ENCODE assay signal across 1 cellular context in the genomic region with DNA sequence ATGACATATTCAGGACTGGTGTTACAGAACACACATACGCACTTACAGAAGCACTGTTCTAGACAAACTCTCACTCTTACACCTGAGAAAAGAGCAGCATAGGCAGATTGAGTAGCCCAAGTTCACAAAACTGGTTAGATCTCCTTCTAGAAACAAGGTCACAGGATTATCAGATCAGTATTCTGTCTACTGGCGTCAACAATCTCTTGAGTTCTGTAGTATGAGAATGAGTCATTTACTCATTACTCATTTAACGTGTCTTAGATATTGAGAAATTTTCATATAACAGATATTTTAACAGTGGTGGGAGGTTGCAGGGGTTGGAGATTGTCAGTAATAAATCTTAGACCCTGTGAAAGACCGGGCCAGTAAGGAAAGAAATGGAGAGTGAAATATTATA.
A peak's percentile ranks its signal among the peaks of the same experiment; 100 is the strongest.
TF ChIP-seq lines count a peak whose summit lies in the region.

No MANE protein-coding gene starts in this region.

TF ChIP-seq in K562, 482 proteins besides CTCF, POLR2A, EP300 and RAD21 (continued from another document):
- TF ChIP-seq, protein P1, sequence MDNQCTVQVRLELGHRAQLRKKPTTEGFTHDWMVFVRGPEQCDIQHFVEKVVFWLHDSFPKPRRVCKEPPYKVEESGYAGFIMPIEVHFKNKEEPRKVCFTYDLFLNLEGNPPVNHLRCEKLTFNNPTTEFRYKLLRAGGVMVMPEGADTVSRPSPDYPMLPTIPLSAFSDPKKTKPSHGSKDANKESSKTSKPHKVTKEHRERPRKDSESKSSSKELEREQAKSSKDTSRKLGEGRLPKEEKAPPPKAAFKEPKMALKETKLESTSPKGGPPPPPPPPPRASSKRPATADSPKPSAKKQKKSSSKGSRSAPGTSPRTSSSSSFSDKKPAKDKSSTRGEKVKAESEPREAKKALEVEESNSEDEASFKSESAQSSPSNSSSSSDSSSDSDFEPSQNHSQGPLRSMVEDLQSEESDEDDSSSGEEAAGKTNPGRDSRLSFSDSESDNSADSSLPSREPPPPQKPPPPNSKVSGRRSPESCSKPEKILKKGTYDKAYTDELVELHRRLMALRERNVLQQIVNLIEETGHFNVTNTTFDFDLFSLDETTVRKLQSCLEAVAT (IDR thresholded peaks at IDR 0.05) = no peak
- TF ChIP-seq, protein P2, sequence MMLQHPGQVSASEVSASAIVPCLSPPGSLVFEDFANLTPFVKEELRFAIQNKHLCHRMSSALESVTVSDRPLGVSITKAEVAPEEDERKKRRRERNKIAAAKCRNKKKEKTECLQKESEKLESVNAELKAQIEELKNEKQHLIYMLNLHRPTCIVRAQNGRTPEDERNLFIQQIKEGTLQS (IDR thresholded peaks at IDR 0.05) = 0 out of 2 replicates have a peak, but pooled peaks have one; percentile 19
- TF ChIP-seq, protein P2 (CRISPR knock-in tag; conservative IDR thresholded peaks at IDR 0.05) = no peak
- TF ChIP-seq, protein P3, sequence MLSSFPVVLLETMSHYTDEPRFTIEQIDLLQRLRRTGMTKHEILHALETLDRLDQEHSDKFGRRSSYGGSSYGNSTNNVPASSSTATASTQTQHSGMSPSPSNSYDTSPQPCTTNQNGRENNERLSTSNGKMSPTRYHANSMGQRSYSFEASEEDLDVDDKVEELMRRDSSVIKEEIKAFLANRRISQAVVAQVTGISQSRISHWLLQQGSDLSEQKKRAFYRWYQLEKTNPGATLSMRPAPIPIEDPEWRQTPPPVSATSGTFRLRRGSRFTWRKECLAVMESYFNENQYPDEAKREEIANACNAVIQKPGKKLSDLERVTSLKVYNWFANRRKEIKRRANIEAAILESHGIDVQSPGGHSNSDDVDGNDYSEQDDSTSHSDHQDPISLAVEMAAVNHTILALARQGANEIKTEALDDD (IDR thresholded peaks at IDR 0.05) = no peak
- no peak for TF ChIP-seq CTBP1 (IDR thresholded peaks at IDR 0.05; ENCODE audit: borderline replicate concordance)
- TF ChIP-seq HNRNPUL1 (IDR thresholded peaks at IDR 0.05; ENCODE audit: low read length) = no peak
- TF ChIP-seq MBD2 (IDR thresholded peaks at IDR 0.05; ENCODE audit: borderline replicate concordance, low read depth) = no peak
- TF ChIP-seq BCL6 (CRISPR knock-in tag; IDR thresholded peaks at IDR 0.05) = no peak
- no peak for TF ChIP-seq ZNF24 (IDR thresholded peaks at IDR 0.05)
- TF ChIP-seq CC2D1A (IDR thresholded peaks at IDR 0.05) = no peak
- TF ChIP-seq FOSL1 (tag; conservative IDR thresholded peaks at IDR 0.05) = peak; percentile 67
- TF ChIP-seq, protein P4, sequence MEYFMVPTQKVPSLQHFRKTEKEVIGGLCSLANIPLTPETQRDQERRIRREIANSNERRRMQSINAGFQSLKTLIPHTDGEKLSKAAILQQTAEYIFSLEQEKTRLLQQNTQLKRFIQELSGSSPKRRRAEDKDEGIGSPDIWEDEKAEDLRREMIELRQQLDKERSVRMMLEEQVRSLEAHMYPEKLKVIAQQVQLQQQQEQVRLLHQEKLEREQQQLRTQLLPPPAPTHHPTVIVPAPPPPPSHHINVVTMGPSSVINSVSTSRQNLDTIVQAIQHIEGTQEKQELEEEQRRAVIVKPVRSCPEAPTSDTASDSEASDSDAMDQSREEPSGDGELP (CRISPR knock-in tag; IDR thresholded peaks at IDR 0.05; ENCODE audit: borderline replicate concordance) = no peak
- TF ChIP-seq NEUROD1 (IDR thresholded peaks at IDR 0.05; ENCODE audit: borderline replicate concordance, low read depth, low read length, partially characterized antibody) = no peak
